In the genomic region with DNA sequence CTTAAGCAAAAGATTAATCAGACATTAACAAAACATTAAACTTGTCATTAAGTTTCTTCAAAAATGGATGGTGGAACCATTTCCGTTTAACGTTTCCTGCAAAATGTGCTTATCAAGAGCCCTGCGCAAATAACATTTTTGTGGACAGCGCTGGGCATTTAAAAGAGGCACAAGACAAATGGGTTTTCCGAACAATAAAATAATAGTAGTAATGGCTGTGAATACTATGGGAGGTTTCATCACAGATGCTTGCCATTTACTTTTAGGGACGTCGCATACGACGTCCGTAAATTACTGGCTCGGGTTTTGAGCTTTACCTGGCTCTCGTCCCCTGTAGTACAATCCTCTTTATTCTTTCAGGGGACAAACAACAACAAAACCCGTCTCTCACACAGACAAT, we compare ENCODE assay signal across 8 cellular contexts. TPM values are rescaled to one million over a fixed set of nuclear protein-coding genes. Genes with fewer than 3 reads are reported as not detected.
DNase-seq lines count a peak whose midpoint lies in the region; ATAC-seq and TF ChIP-seq lines count a peak whose summit lies in the region.

No MANE protein-coding gene starts in this region.

- TF ChIP-seq CTCF in HL-60 (IDR thresholded peaks at IDR 0.05; ENCODE audit: insufficient read depth, low read length) (no peak), chondrocyte (IDR thresholded peaks at IDR 0.05) (no peak), nephron progenitor cell (IDR thresholded peaks at IDR 0.05) (no peak)

- no peaks in the 10 kb centered on the region for H3K9me3 ChIP-seq in mesodermal cell (ENCODE audit: control insufficient read depth, low read length)

- WGBS in mesodermal cell (ENCODE audit: insufficient coverage in 2 of 2), 2 experiments: 11 to 18% methylated on average over 10 to 12 of the region's 13 CpGs

- DNase-seq in HL-60 (ENCODE audit: low read depth in 1 of 2, low spot score in 1 of 2) (no peak), chondrocyte (ENCODE audit: low spot score) (no peak), nephron progenitor cell (no peak), DMS153 treated with DMSO at 0.1 percent for 48 hours (lab: John Stamatoyannopoulos, UW; ENCODE audit: unreplicated experiment) (no peak)
- no peak for DNase-seq in stimulated activated CD4-positive, alpha-beta T cell treated with anti-CD3 and anti-CD28 coated beads, Interleukin-2, amount 100 ng/mL, for 24 hours

- peaks cover 84% of the 10 kb centered on the region for H3K79me2 ChIP-seq in ACC112 (ENCODE audit: control insufficient read depth, insufficient read depth, low read length, unreplicated experiment)

- 0 out of 2 replicates have a peak, but pooled peaks cover 6% of the 10 kb centered on the region for H3K36me3 ChIP-seq in ACC112 (ENCODE audit: insufficient read depth, low read length)
- H3K36me3 ChIP-seq in mesodermal cell (ENCODE audit: control insufficient read depth, insufficient read depth, low read length): peaks cover 5% of the 10 kb centered on the region

- H3K27ac ChIP-seq in ACC112 (ENCODE audit: low read depth, low read length) (peak overlapping the region; percentile 94), HL-60 (replicated peaks) (peak overlapping the region; percentile 83), mesodermal cell (ENCODE audit: low read depth, low read length, severe bottlenecking) (peak overlapping the region; percentile 87)

- peak overlapping the region; percentile 92 for H2AFZ ChIP-seq in ACC112 (ENCODE audit: low read length, unreplicated experiment)

- ATAC-seq in HG02884 (IDR thresholded peaks at IDR 0.05; ENCODE audit: unreplicated experiment): no peak

- no peak overlapping the region for H3K27ac Mint-ChIP-seq in chondrocyte (ENCODE audit: unreplicated experiment)
- no peak overlapping the region for H3K27ac Mint-ChIP-seq in nephron progenitor cell

- no peaks in the 10 kb centered on the region for H3K36me3 Mint-ChIP-seq in chondrocyte (ENCODE audit: low read depth)
- peaks cover 12% of the 10 kb centered on the region for H3K36me3 Mint-ChIP-seq in nephron progenitor cell (ENCODE audit: low read depth)

- H3K4me3 Mint-ChIP-seq in chondrocyte (ENCODE audit: unreplicated experiment) (peak overlapping the region; percentile 95), nephron progenitor cell (no peak overlapping the region)

- H3K9me3 Mint-ChIP-seq in chondrocyte (ENCODE audit: low read depth) (no peaks in the 10 kb centered on the region), nephron progenitor cell (no peaks in the 10 kb centered on the region)

- H3K4me1 ChIP-seq in ACC112 (ENCODE audit: control insufficient read depth, insufficient read depth, low read length, unreplicated experiment) (peaks cover 40% of the 10 kb centered on the region), mesodermal cell (ENCODE audit: control insufficient read depth, insufficient read depth, low read length, poor library complexity, severe bottlenecking) (peaks cover 4% of the 10 kb centered on the region)

- H3K4me1 Mint-ChIP-seq in chondrocyte (ENCODE audit: low read depth): peaks cover 32% of the 10 kb centered on the region
- peaks cover 32% of the 10 kb centered on the region for H3K4me1 Mint-ChIP-seq in nephron progenitor cell

- peak overlapping the region; percentile 98 for H3K4me3 ChIP-seq in ACC112 (ENCODE audit: low read depth, low read length)
- H3K4me3 ChIP-seq in HL-60 (replicated peaks; ENCODE audit: insufficient read depth, low read length): peak overlapping the region; percentile 58
- H3K4me3 ChIP-seq in mesodermal cell (ENCODE audit: extremely low read depth, insufficient read depth, low read length, poor library complexity, severe bottlenecking): peak overlapping the region; percentile 70

- H3K27me3 Mint-ChIP-seq in chondrocyte (ENCODE audit: low read depth): no peaks in the 10 kb centered on the region
- no peaks in the 10 kb centered on the region for H3K27me3 Mint-ChIP-seq in nephron progenitor cell (ENCODE audit: low read depth, poor library complexity)

- no peaks in the 10 kb centered on the region for H3K27me3 ChIP-seq in ACC112 (ENCODE audit: insufficient read depth, low read length)
- H3K27me3 ChIP-seq in HL-60 (ENCODE audit: insufficient read depth, poor library complexity, severe bottlenecking): no peaks in the 10 kb centered on the region

RNA-seq across cellular contexts. Expression of a gene that starts 1.0 kb away (rescaled TPM):
- total RNA-seq in chondrocyte: 9.7 to 15.3 TPM (median 9.8 TPM) in 3 replicates
- 10.2 TPM for polyA plus RNA-seq in mesodermal cell (2013, experiment 1 of 2)
- polyA plus RNA-seq in mesodermal cell (2013, experiment 2 of 2): 11.6 TPM

RNA-seq across cellular contexts. Expression of a gene that starts 1.5 kb away (rescaled TPM):
- 57.0 to 89.5 TPM (median 59.5 TPM) in 3 replicates for total RNA-seq in chondrocyte
- 24.5 TPM for polyA plus RNA-seq in mesodermal cell (2013, experiment 1 of 2)
- polyA plus RNA-seq in mesodermal cell (2013, experiment 2 of 2): 32.6 TPM
